Comparison of ENCODE assay signal across 15 cellular contexts in the genomic region with DNA sequence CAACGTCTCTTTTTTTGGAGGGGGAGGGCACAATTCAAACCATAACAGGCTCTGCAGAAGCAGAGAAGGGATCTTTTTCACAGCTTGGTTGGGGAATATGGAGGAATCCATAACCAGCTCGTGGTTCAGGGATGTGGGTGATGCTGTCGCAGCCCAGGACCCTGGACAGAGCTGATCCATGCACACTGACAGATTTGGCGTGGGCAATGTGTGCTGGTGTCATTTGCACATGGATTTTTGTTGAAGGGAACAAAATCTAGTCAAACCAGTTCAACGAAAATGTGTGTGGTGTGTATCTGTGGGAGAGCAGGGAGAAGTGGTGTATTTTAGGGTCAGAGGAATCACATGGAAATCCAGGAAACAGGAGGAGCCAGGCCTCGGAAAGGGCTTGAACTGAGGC. TPM values are rescaled to one million over a fixed set of nuclear protein-coding genes. Genes with fewer than 3 reads are reported as not detected.
DNase-seq lines count a peak whose midpoint lies in the region; ATAC-seq and TF ChIP-seq lines count a peak whose summit lies in the region.
"Had no signal": no experiment of that assay in that cellular context is flagged by ENCODE, and none has a peak within 500 bp of the region (broad histone marks: within the 10 kb centered on the region; RNA-seq: fewer than 3 reads in every experiment).

No MANE protein-coding gene starts in this region.

- TF ChIP-seq CTCF in WTC11 (IDR thresholded peaks at IDR 0.05) (no peak), foreskin keratinocyte (conservative IDR thresholded peaks at IDR 0.05) (no peak)

- H3K4me3 Mint-ChIP-seq in activated naive CD4-positive, alpha-beta T cell treated with anti-CD3 and anti-CD28 coated beads, Interleukin-2, amount 50 U/mL, for 24 hours, result peak overlapping the region; percentile 52
- H3K4me3 Mint-ChIP-seq in WTC11, result no peak overlapping the region
- H3K4me3 Mint-ChIP-seq: activated B cell treated with CpG ODN at 0.5 μM for 24 hours had no signal

- POLR2A ChIA-PET in WTC11 (lab: Charles Lee), result no interaction called here

- no peak overlapping the region for H3K27ac ChIP-seq in foreskin keratinocyte
- H3K27ac ChIP-seq: SJCRH30, upper lobe of right lung had no signal

- DNase-seq in activated naive CD4-positive, alpha-beta T cell treated with anti-CD3 and anti-CD28 coated beads, Interleukin-2, amount 50 U/mL, for 16 hours, result no peak
- DNase-seq in WTC11 (ENCODE audit: low spot score) (no peak), foreskin keratinocyte (peak; percentile 20 to 55), renal cortical epithelial cell (ENCODE audit: low read depth) (peak; percentile 25), HK-2 (ENCODE audit: unreplicated experiment) (no peak), NCI-H526 treated with DMSO at 0.1 percent for 48 hours (lab: John Stamatoyannopoulos, UW) (no peak)
- DNase-seq: activated B cell treated with CpG ODN at 0.5 μM for 24 hours, DMS 273 treated with DMSO at 0.1 percent for 48 hours, hippocampal formation, NCI-H1417, NCI-H526, SJCRH30, upper lobe of right lung had no signal

- no peaks in the 10 kb centered on the region for H3K27me3 Mint-ChIP-seq in activated naive CD4-positive, alpha-beta T cell treated with anti-CD3 and anti-CD28 coated beads, Interleukin-2, amount 50 U/mL, for 24 hours
- peaks cover 25% of the 10 kb centered on the region for H3K27me3 Mint-ChIP-seq in WTC11 (ENCODE audit: low read depth)
- H3K27me3 Mint-ChIP-seq: activated B cell treated with CpG ODN at 0.5 μM for 24 hours had no signal

- H3K4me1 Mint-ChIP-seq in activated naive CD4-positive, alpha-beta T cell treated with anti-CD3 and anti-CD28 coated beads, Interleukin-2, amount 50 U/mL, for 24 hours, result peaks cover 82% of the 10 kb centered on the region
- peaks cover 28% of the 10 kb centered on the region for H3K4me1 Mint-ChIP-seq in WTC11

- peak overlapping the region; percentile 55 for H3K27ac Mint-ChIP-seq in activated naive CD4-positive, alpha-beta T cell treated with anti-CD3 and anti-CD28 coated beads, Interleukin-2, amount 50 U/mL, for 24 hours
- no peak overlapping the region for H3K27ac Mint-ChIP-seq in WTC11

- H3K4me1 ChIP-seq in foreskin keratinocyte, result no peaks in the 10 kb centered on the region
- H3K4me1 ChIP-seq: SJCRH30 had no signal

- H3K9me3 Mint-ChIP-seq in activated naive CD4-positive, alpha-beta T cell treated with anti-CD3 and anti-CD28 coated beads, Interleukin-2, amount 50 U/mL, for 24 hours, result no peaks in the 10 kb centered on the region
- H3K9me3 Mint-ChIP-seq in WTC11, result peaks cover 17% of the 10 kb centered on the region

- ATAC-seq in WTC11 (no peak; the same call in 1 of the 2 replicates), foreskin keratinocyte (peak; percentile 63), HG03280 (IDR thresholded peaks at IDR 0.05; ENCODE audit: unreplicated experiment) (no peak)
- ATAC-seq: upper lobe of right lung had no signal

- peaks cover 26% of the 10 kb centered on the region for H3K36me3 Mint-ChIP-seq in activated naive CD4-positive, alpha-beta T cell treated with anti-CD3 and anti-CD28 coated beads, Interleukin-2, amount 50 U/mL, for 24 hours
- H3K36me3 Mint-ChIP-seq in WTC11, result peaks cover 12% of the 10 kb centered on the region

- peaks cover 29% of the 10 kb centered on the region for H3K27me3 ChIP-seq in foreskin keratinocyte
- H3K27me3 ChIP-seq: SJCRH30 had no signal

- CTCF ChIA-PET in WTC11 (lab: Charles Lee), result no interaction called here

TF ChIP-seq in WTC11, 78 proteins besides CTCF, POLR2A, EP300 and RAD21:
- TF ChIP-seq, protein P1, sequence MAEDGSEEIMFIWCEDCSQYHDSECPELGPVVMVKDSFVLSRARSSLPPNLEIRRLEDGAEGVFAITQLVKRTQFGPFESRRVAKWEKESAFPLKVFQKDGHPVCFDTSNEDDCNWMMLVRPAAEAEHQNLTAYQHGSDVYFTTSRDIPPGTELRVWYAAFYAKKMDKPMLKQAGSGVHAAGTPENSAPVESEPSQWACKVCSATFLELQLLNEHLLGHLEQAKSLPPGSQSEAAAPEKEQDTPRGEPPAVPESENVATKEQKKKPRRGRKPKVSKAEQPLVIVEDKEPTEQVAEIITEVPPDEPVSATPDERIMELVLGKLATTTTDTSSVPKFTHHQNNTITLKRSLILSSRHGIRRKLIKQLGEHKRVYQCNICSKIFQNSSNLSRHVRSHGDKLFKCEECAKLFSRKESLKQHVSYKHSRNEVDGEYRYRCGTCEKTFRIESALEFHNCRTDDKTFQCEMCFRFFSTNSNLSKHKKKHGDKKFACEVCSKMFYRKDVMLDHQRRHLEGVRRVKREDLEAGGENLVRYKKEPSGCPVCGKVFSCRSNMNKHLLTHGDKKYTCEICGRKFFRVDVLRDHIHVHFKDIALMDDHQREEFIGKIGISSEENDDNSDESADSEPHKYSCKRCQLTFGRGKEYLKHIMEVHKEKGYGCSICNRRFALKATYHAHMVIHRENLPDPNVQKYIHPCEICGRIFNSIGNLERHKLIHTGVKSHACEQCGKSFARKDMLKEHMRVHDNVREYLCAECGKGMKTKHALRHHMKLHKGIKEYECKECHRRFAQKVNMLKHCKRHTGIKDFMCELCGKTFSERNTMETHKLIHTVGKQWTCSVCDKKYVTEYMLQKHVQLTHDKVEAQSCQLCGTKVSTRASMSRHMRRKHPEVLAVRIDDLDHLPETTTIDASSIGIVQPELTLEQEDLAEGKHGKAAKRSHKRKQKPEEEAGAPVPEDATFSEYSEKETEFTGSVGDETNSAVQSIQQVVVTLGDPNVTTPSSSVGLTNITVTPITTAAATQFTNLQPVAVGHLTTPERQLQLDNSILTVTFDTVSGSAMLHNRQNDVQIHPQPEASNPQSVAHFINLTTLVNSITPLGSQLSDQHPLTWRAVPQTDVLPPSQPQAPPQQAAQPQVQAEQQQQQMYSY (CRISPR knock-in tag; IDR thresholded peaks at IDR 0.05), result 0 out of 2 replicates have a peak, but pooled peaks have one; percentile 37
- no peak for TF ChIP-seq ZNF671 (CRISPR knock-in tag; IDR thresholded peaks at IDR 0.05)
- no peak for TF ChIP-seq CREM (CRISPR knock-in tag; IDR thresholded peaks at IDR 0.05)

RNA-seq across cellular contexts. Expression of a gene that starts 4.2 kb away (rescaled TPM):
- total RNA-seq in WTC11 (2021), result 4.6 to 9.0 TPM (median 6.1 TPM) in 3 replicates
- 2.0 and 2.2 TPM in 2 replicates for total RNA-seq in foreskin keratinocyte
- 0.46 and 0.91 TPM in 2 replicates for polyA plus RNA-seq in foreskin keratinocyte
- total RNA-seq in renal cortical epithelial cell, result 13.5 and 56.1 TPM in 2 replicates

RNA-seq across cellular contexts. Expression of a gene that starts 57.7 kb away (rescaled TPM):
- total RNA-seq in WTC11 (2021) (31.9 to 35.1 TPM (median 33.6 TPM) in 3 replicates), foreskin keratinocyte (34.3 and 37.2 TPM in 2 replicates), renal cortical epithelial cell (32.8 and 35.1 TPM in 2 replicates)
- polyA plus RNA-seq in foreskin keratinocyte, result 11.5 and 14.5 TPM in 2 replicates

Comparison
In these comparisons a context has a peak if more than half of its experiments do, and no peak if none do; other contexts are left out.
1. DNase-seq: peak in foreskin keratinocyte (2 of 2) and renal cortical epithelial cell (single experiment); none in activated naive CD4-positive, alpha-beta T cell treated with anti-CD3 and anti-CD28 coated beads, Interleukin-2, amount 50 U/mL, for 16 hours (single experiment), WTC11 (single experiment), HK-2 (single experiment) and NCI-H526 treated with DMSO at 0.1 percent for 48 hours (single experiment).